ENCODE assay signal across 9 cellular contexts in the genomic region with DNA sequence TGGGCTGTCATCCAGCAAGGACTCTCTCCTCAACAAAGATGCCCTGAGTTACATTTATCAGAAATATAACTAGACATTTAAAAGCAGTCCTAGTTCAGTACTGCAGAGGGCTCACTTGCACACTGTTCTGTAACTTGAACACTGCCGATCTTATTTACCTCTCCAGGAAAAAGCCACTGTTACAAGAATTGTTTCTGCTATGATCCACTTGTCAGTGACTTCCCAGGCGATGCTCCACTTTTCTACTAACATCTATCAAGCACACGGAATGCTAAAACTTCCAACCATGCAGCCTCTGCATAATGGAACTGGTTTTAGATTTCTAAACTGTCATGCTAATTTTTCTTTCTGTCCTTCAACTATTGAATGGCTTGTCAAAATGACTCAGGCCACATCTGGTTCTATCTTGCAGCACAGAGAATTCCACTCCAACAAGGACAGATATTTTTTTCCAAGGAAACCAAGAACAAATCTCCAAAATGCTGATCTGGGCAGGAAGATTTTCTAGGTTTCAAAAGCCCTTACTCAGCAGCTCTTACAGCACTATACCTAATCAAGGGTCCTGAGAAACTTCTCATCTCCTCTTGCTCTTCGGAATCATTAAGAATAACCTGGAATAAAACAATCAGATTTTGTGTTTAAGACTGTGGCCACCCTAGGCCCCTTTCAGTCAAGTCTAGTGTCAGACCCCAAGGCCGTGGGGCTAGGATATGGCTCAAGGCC. TPM values are rescaled to one million over a fixed set of nuclear protein-coding genes. Genes with fewer than 3 reads are reported as not detected.
A peak's percentile ranks its signal among the peaks of the same experiment; 100 is the strongest.
DNase-seq lines count a peak whose midpoint lies in the region; ATAC-seq and TF ChIP-seq lines count a peak whose summit lies in the region.
"Had no signal": no experiment of that assay in that cellular context is flagged by ENCODE, and none has a peak within 500 bp of the region (broad histone marks: within the 10 kb centered on the region; RNA-seq: fewer than 3 reads in every experiment).

No MANE protein-coding gene starts in this region.

- no peaks in the 10 kb centered on the region for H3K36me3 Mint-ChIP-seq in activated T-helper 2 cell treated with anti-CD3 and anti-CD28 coated beads, Interferon-gamma antibody, Interleukin-2, Interleukin-4, amounts not matched to agents 10 μg/mL and 5 μg/mL and 100 μg/mL, durations not matched to agents 14 hours and 24 hours and 36 hours (ENCODE audit: low read depth)

- no peaks in the 10 kb centered on the region for H3K4me1 Mint-ChIP-seq in activated T-helper 2 cell treated with anti-CD3 and anti-CD28 coated beads, Interferon-gamma antibody, Interleukin-2, Interleukin-4, amounts not matched to agents 10 μg/mL and 5 μg/mL and 100 μg/mL, durations not matched to agents 14 hours and 24 hours and 36 hours (ENCODE audit: low read depth)

- peak; percentile 26 for TF ChIP-seq CTCF in GM06990 (IDR thresholded peaks at IDR 0.05; ENCODE audit: insufficient read depth, low read length, poor library complexity, severe bottlenecking)

- H2AFZ ChIP-seq in neuron (ENCODE audit: low read depth, low read length) = peak overlapping the region; percentile 79

- H3K27me3 ChIP-seq in GM06990 (replicated peaks; ENCODE audit: control insufficient read depth, insufficient read depth, low read length) = no peaks in the 10 kb centered on the region
- H3K27me3 ChIP-seq in neuron (ENCODE audit: insufficient read depth, low read length) = no peaks in the 10 kb centered on the region

- H3K9me3 Mint-ChIP-seq in activated T-helper 2 cell treated with anti-CD3 and anti-CD28 coated beads, Interferon-gamma antibody, Interleukin-2, Interleukin-4, amounts not matched to agents 10 μg/mL and 5 μg/mL and 100 μg/mL, durations not matched to agents 14 hours and 24 hours and 36 hours = no peaks in the 10 kb centered on the region

- ATAC-seq in GM21723 (IDR thresholded peaks at IDR 0.05; ENCODE audit: unreplicated experiment) (no peak), HG03025 (IDR thresholded peaks at IDR 0.05; ENCODE audit: low FRiP score, unreplicated experiment) (no peak)

- no peak overlapping the region for H3K4me3 Mint-ChIP-seq in activated T-helper 2 cell treated with anti-CD3 and anti-CD28 coated beads, Interferon-gamma antibody, Interleukin-2, Interleukin-4, amounts not matched to agents 10 μg/mL and 5 μg/mL and 100 μg/mL, durations not matched to agents 14 hours and 24 hours and 36 hours (ENCODE audit: low read depth)

- no peak overlapping the region for H3K4me3 ChIP-seq in GM06990 (replicated peaks; ENCODE audit: low read depth, low read length)
- peak overlapping the region; percentile 19 for H3K4me3 ChIP-seq in neuron (ENCODE audit: low read length)
- H3K4me3 ChIP-seq: lung had no signal

- no peak for DNase-seq in GM06990 (ENCODE audit: extremely low read depth, insufficient read length)
- peak; percentile 21 for DNase-seq in NCI-H345 treated with DMSO at 0.1 percent for 48 hours (lab: John Stamatoyannopoulos, UW; ENCODE audit: unreplicated experiment)
- peak; percentile 42 for DNase-seq in dedifferentiated amniotic fluid mesenchymal stem cell (ENCODE audit: extremely low spot score)
- no peak for DNase-seq in NOMO-1 treated with dmso at 0.1 percent for 144 hours (lab: John Stamatoyannopoulos, UW; ENCODE audit: unreplicated experiment)
- no peak for DNase-seq in activated T-helper 2 cell treated with anti-CD3 and anti-CD28 coated beads, Interferon-gamma antibody, Interleukin-2, Interleukin-4, amounts not matched to agents 10 μg/mL and 5 μg/mL and 100 μg/mL, durations not matched to agents 14 hours and 24 hours and 36 hours (ENCODE audit: low spot score)

- H3K27ac Mint-ChIP-seq in activated T-helper 2 cell treated with anti-CD3 and anti-CD28 coated beads, Interferon-gamma antibody, Interleukin-2, Interleukin-4, amounts not matched to agents 10 μg/mL and 5 μg/mL and 100 μg/mL, durations not matched to agents 14 hours and 24 hours and 36 hours = no peak overlapping the region

- no peaks in the 10 kb centered on the region for H3K9me3 ChIP-seq in neuron (ENCODE audit: low read length)

- H3K36me3 ChIP-seq in GM06990 (ENCODE audit: control insufficient read depth, insufficient read depth, low read length) (no peaks in the 10 kb centered on the region), neuron (ENCODE audit: insufficient read depth, low read length) (no peaks in the 10 kb centered on the region)

- intact Hi-C loops in activated T-helper 2 cell treated with anti-CD3 and anti-CD28 coated beads, Interferon-gamma antibody, Interleukin-2, Interleukin-4, amounts not matched to agents 10 μg/mL and 5 μg/mL and 100 μg/mL, durations not matched to agents 14 hours and 24 hours and 36 hours (cut with micrococcal nuclease) = no loop called here

- H3K4me1 ChIP-seq in neuron (ENCODE audit: insufficient read depth, low read length) = peaks cover 16% of the 10 kb centered on the region

- H3K27me3 Mint-ChIP-seq in activated T-helper 2 cell treated with anti-CD3 and anti-CD28 coated beads, Interferon-gamma antibody, Interleukin-2, Interleukin-4, amounts not matched to agents 10 μg/mL and 5 μg/mL and 100 μg/mL, durations not matched to agents 14 hours and 24 hours and 36 hours (ENCODE audit: low read depth) = no peaks in the 10 kb centered on the region

RNA-seq across cellular contexts. Expression of gene SEC16B, which starts 9.9 kb away (rescaled TPM):
- total RNA-seq in activated T-helper 2 cell treated with anti-CD3 and anti-CD28 coated beads, Interferon-gamma antibody, Interleukin-2, Interleukin-4, amounts not matched to agents 10 μg/mL and 5 μg/mL and 100 μg/mL, durations not matched to agents 14 hours and 24 hours and 36 hours = not detected in 2 replicates

Comparison
In these comparisons a context has a peak if more than half of its experiments do, and no peak if none do; other contexts are left out.
1. DNase-seq: peak in NCI-H345 treated with DMSO at 0.1 percent for 48 hours (single experiment) and dedifferentiated amniotic fluid mesenchymal stem cell (single experiment); none in GM06990 (single experiment), NOMO-1 treated with dmso at 0.1 percent for 144 hours (single experiment) and activated T-helper 2 cell treated with anti-CD3 and anti-CD28 coated beads, Interferon-gamma antibody, Interleukin-2, Interleukin-4, amounts not matched to agents 10 μg/mL and 5 μg/mL and 100 μg/mL, durations not matched to agents 14 hours and 24 hours and 36 hours (single experiment).